ENCODE assay signal across 9 cellular contexts in the genomic region with DNA sequence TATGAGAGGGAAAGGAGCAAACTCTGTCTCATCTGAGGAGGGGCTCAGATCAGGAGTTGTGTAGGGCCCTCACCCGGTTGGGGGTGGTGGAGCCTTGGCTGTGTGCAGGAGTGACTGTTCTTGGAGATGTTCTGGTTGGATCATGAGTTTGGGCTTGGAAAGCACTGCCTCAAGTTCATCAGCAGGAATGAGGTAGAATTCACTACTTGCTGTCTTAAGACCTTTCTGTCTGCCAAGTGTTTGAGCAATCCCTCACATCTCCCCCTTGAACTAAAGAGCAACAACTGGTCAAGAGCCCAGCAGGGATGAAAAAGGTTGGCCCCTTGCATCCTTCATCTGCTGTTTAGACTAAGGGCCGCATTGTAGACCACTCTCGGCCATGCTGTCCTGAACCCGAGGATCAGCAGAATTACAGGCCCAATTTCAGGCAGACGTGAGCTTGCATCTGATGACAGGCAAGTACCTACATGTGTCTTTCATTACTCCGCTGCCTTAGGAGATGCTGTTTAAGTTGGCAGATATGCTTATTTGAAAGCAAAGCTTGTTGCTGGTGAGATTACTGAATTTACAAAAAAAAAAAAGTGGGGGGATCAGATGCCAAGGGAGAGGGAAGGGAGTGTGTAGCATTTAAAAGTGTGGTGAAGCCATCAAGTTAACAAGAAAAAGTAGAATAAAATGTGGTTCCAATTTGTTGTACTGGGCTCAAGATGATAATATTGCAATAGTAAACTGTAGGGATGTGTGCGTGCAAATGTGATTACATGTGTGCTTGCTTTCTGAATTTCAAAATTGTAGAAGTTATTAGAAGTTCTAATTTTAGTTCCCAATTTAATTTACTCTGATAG. TPM values are rescaled to one million over a fixed set of nuclear protein-coding genes. Genes with fewer than 3 reads are reported as not detected.
DNase-seq lines count a peak whose midpoint lies in the region; ATAC-seq and TF ChIP-seq lines count a peak whose summit lies in the region.
"Had no signal": no experiment of that assay in that cellular context is flagged by ENCODE, and none has a peak within 500 bp of the region (broad histone marks: within the 10 kb centered on the region; RNA-seq: fewer than 3 reads in every experiment).

No MANE protein-coding gene starts in this region.

- peak overlapping the region; percentile 39 for H3K4me2 ChIP-seq in GM23338
- peak overlapping the region; percentile 50 for H3K4me2 ChIP-seq in smooth muscle cell

- H3K4me1 ChIP-seq in GM23338 (ENCODE audit: insufficient read depth) (peaks cover 36% of the 10 kb centered on the region), right atrium auricular region (peaks cover 0 to 89% of the 10 kb centered on the region in 2 donors), smooth muscle cell (ENCODE audit: low read depth) (peaks cover 17% of the 10 kb centered on the region)

- H4K20me1 ChIP-seq in GM23338 (replicated peaks; ENCODE audit: insufficient read depth) (no peaks in the 10 kb centered on the region), smooth muscle cell (ENCODE audit: low read depth) (peaks cover 17% of the 10 kb centered on the region)

- ATAC-seq in GM23338 (no peak), GM21390 (IDR thresholded peaks at IDR 0.05; ENCODE audit: unreplicated experiment) (no peak)
- ATAC-seq in activated naive CD8-positive, alpha-beta T cell treated with anti-CD3 and anti-CD28 coated beads, Interleukin-2, amount 50 U/mL, for 24 hours = no peak

- H3K27ac Mint-ChIP-seq in GM23338 = no peak overlapping the region; the same call in 1 of the 2 replicates
- peak overlapping the region; percentile 80 for H3K27ac Mint-ChIP-seq in activated naive CD8-positive, alpha-beta T cell treated with anti-CD3 and anti-CD28 coated beads, Interleukin-2, amount 50 U/mL, for 24 hours
- H3K27ac Mint-ChIP-seq in endothelial cell (ENCODE audit: unreplicated experiment) = no peak overlapping the region

- H3K36me3 Mint-ChIP-seq in GM23338 (ENCODE audit: low read depth) (no peaks in the 10 kb centered on the region), endothelial cell (ENCODE audit: low read depth, unreplicated experiment) (no peaks in the 10 kb centered on the region)
- H3K36me3 Mint-ChIP-seq in activated naive CD8-positive, alpha-beta T cell treated with anti-CD3 and anti-CD28 coated beads, Interleukin-2, amount 50 U/mL, for 24 hours (ENCODE audit: low read depth) = peaks cover 3% of the 10 kb centered on the region

- H3K9me2 ChIP-seq in GM23338 (ENCODE audit: insufficient read depth) = no peaks in the 10 kb centered on the region

- TF ChIP-seq CTCF in GM23338 (conservative IDR thresholded peaks at IDR 0.05; ENCODE audit: low read depth in 2 of 2) (no peak), right atrium auricular region (IDR thresholded peaks at IDR 0.05) (no peak), smooth muscle cell (IDR thresholded peaks at IDR 0.05; ENCODE audit: borderline replicate concordance, insufficient read depth, poor library complexity, severe bottlenecking) (no peak), endothelial cell (IDR thresholded peaks at IDR 0.05; ENCODE audit: unreplicated experiment) (no peak)

- H3F3A ChIP-seq in GM23338 (replicated peaks; ENCODE audit: low read depth) = no peaks in the 10 kb centered on the region
- no peaks in the 10 kb centered on the region for H3F3A ChIP-seq in smooth muscle cell (ENCODE audit: low read depth)

- H3K4me3 ChIP-seq in GM23338 = no peak overlapping the region
- peak overlapping the region in 1 of 2 donors; percentile 7 for H3K4me3 ChIP-seq in right atrium auricular region
- H3K4me3 ChIP-seq in smooth muscle cell = no peak overlapping the region

- H3K4me3 Mint-ChIP-seq in GM23338 (no peak overlapping the region), endothelial cell (ENCODE audit: unreplicated experiment) (no peak overlapping the region)
- H3K4me3 Mint-ChIP-seq in activated naive CD8-positive, alpha-beta T cell treated with anti-CD3 and anti-CD28 coated beads, Interleukin-2, amount 50 U/mL, for 24 hours = no peak overlapping the region

- H3K9me3 Mint-ChIP-seq in GM23338 = no peaks in the 10 kb centered on the region
- H3K9me3 Mint-ChIP-seq in activated naive CD8-positive, alpha-beta T cell treated with anti-CD3 and anti-CD28 coated beads, Interleukin-2, amount 50 U/mL, for 24 hours = no peaks in the 10 kb centered on the region
- H3K9me3 Mint-ChIP-seq in endothelial cell (ENCODE audit: unreplicated experiment) = no peaks in the 10 kb centered on the region

- H3K9ac ChIP-seq in smooth muscle cell (ENCODE audit: low read depth) = no peak overlapping the region

- WGBS in smooth muscle cell (ENCODE audit: low lambda C conversion rate) = 62% methylated on average over 7 of the region's 7 CpGs

- H3K79me2 ChIP-seq in GM23338 (replicated peaks; ENCODE audit: insufficient read depth) (no peaks in the 10 kb centered on the region; the same call in 1 of the 2 replicates), smooth muscle cell (ENCODE audit: low read depth) (peaks cover 27% of the 10 kb centered on the region)

- H3K36me3 ChIP-seq in GM23338 (ENCODE audit: insufficient read depth) (no peaks in the 10 kb centered on the region), right atrium auricular region (no peaks in the 10 kb centered on the region), smooth muscle cell (ENCODE audit: low read depth) (no peaks in the 10 kb centered on the region)

- H3K27me3 Mint-ChIP-seq in GM23338 (ENCODE audit: insufficient read depth, low read depth, poor library complexity) = peaks cover 10% of the 10 kb centered on the region
- no peaks in the 10 kb centered on the region for H3K27me3 Mint-ChIP-seq in activated naive CD8-positive, alpha-beta T cell treated with anti-CD3 and anti-CD28 coated beads, Interleukin-2, amount 50 U/mL, for 24 hours
- no peaks in the 10 kb centered on the region for H3K27me3 Mint-ChIP-seq in endothelial cell (ENCODE audit: unreplicated experiment)

- H3K27ac ChIP-seq in GM23338 (ENCODE audit: low read depth) (no peak overlapping the region), right atrium auricular region (peak overlapping the region; percentile 69 to 81), smooth muscle cell (ENCODE audit: low read depth) (no peak overlapping the region)

- H3K4me1 Mint-ChIP-seq in GM23338 (peaks cover 36% of the 10 kb centered on the region), endothelial cell (ENCODE audit: unreplicated experiment) (peaks cover 48% of the 10 kb centered on the region)
- H3K4me1 Mint-ChIP-seq in activated naive CD8-positive, alpha-beta T cell treated with anti-CD3 and anti-CD28 coated beads, Interleukin-2, amount 50 U/mL, for 24 hours = peaks cover 87% of the 10 kb centered on the region

- H2AFZ ChIP-seq in GM23338 (no peak overlapping the region), smooth muscle cell (ENCODE audit: low read depth) (no peak overlapping the region)

- DNase-seq in GM23338 (ENCODE audit: low spot score) (no peak), right atrium auricular region (ENCODE audit: low spot score) (peak; percentile 70), smooth muscle cell (lab: John Stamatoyannopoulos, UW; ENCODE audit: unreplicated experiment) (no peak), endothelial cell (ENCODE audit: low spot score) (no peak), OCI-M1 (lab: John Stamatoyannopoulos, UW) (no peak), NCI-H146 treated with DMSO at 0.1 percent for 48 hours (lab: John Stamatoyannopoulos, UW; ENCODE audit: unreplicated experiment) (no peak)
- no peak for DNase-seq in activated naive CD8-positive, alpha-beta T cell treated with anti-CD3 and anti-CD28 coated beads, Interleukin-2, amount 50 U/mL, for 24 hours
- DNase-seq: NCI-H1092 had no signal

- no peaks in the 10 kb centered on the region for H3K27me3 ChIP-seq in GM23338 (ENCODE audit: insufficient read depth)
- H3K27me3 ChIP-seq in right atrium auricular region = no peaks in the 10 kb centered on the region
- no peaks in the 10 kb centered on the region for H3K27me3 ChIP-seq in smooth muscle cell (ENCODE audit: low read depth)

- H3K9me3 ChIP-seq in right atrium auricular region (no peaks in the 10 kb centered on the region), smooth muscle cell (replicated peaks; ENCODE audit: low read depth) (no peaks in the 10 kb centered on the region)

TF ChIP-seq in GM23338, 12 proteins besides CTCF, POLR2A, EP300 and RAD21 (continues in another document):
- no peak for TF ChIP-seq EZH2 (IDR thresholded peaks at IDR 0.05; ENCODE audit: low read depth, unreplicated experiment)
- no peak for TF ChIP-seq ZNF331 (CRISPR knock-in tag; IDR thresholded peaks at IDR 0.05; ENCODE audit: low read depth)
- no peak for TF ChIP-seq NANOG (IDR thresholded peaks at IDR 0.05; ENCODE audit: borderline replicate concordance)
- TF ChIP-seq STAT1 (IDR thresholded peaks at IDR 0.05; ENCODE audit: unreplicated experiment) = no peak

RNA-seq across cellular contexts. Expression of a gene that starts 36.5 kb away (rescaled TPM):
- 9.8 and 25.4 TPM in 2 replicates for total RNA-seq in GM23338 (2014; rRNA removed; shearing (Covaris generic))
- polyA plus RNA-seq in GM23338 (2016; fragmentation: Nextera tagmentation; extraction: Ambion mirVana) = 3.4 and 5.9 TPM in 2 replicates
- total RNA-seq in right atrium auricular region = 10 to 100 TPM; 87.0 to 91.1 TPM
- total RNA-seq in smooth muscle cell = 33.2 and 63.6 TPM in 2 replicates
- 5.3 and 7.5 TPM in 2 replicates for polyA plus RNA-seq in smooth muscle cell
- total RNA-seq in endothelial cell (ENCODE audit: unreplicated experiment) = 37.1 TPM

Comparison
In these comparisons a context has a peak if more than half of its experiments do, and no peak if none do; other contexts are left out.
1. H3K27ac ChIP-seq: peak in right atrium auricular region (2 of 2); none in GM23338 (single experiment) and smooth muscle cell (single experiment).